Comparison of ENCODE assay signal across 25 cellular contexts in genomic region chr11:87769626-87770025, GRCh38.
"Had no signal": no experiment of that assay in that cellular context is flagged by ENCODE, and none has a peak within 500 bp of the region (broad histone marks: within the 10 kb centered on the region; RNA-seq: fewer than 3 reads in every experiment).

No MANE protein-coding gene starts in this region.

- H3K36me3 ChIP-seq: colonic mucosa, esophagus muscularis mucosa, esophagus squamous epithelium, gastrocnemius medialis, gastroesophageal sphincter, heart left ventricle, heart right ventricle had no signal

- H3K4me3 Mint-ChIP-seq: dendritic cell treated with granulocyte-macrophage colony-stimulating factor and Interleukin-4, amounts not matched to agents 40 ng/mL and 50 ng/mL, for 4 days; effector memory CD8-positive, alpha-beta T cell; endodermal cell had no signal

- H3K27me3 Mint-ChIP-seq: dendritic cell treated with granulocyte-macrophage colony-stimulating factor and Interleukin-4, amounts not matched to agents 40 ng/mL and 50 ng/mL, for 4 days; effector memory CD8-positive, alpha-beta T cell had no signal

- H3K9me3 ChIP-seq: colonic mucosa, esophagus muscularis mucosa, esophagus squamous epithelium, gastrocnemius medialis, gastroesophageal sphincter, heart left ventricle, heart right ventricle had no signal

- H3K4me3 ChIP-seq: colonic mucosa, coronary artery, dorsolateral prefrontal cortex, esophagus muscularis mucosa, esophagus squamous epithelium, gastrocnemius medialis, gastroesophageal sphincter, heart left ventricle, heart right ventricle had no signal

- H3K27ac ChIP-seq: colonic mucosa, coronary artery, dorsolateral prefrontal cortex, epithelial cell of prostate, esophagus muscularis mucosa, esophagus squamous epithelium, foreskin keratinocyte, gastrocnemius medialis, gastroesophageal sphincter, heart left ventricle, heart right ventricle had no signal

- ATAC-seq: effector memory CD8-positive, alpha-beta T cell; esophagus mucosa; foreskin keratinocyte; gastrocnemius medialis; gastroesophageal sphincter; heart left ventricle; heart right ventricle had no signal

- H3K4me1 Mint-ChIP-seq: endodermal cell had no signal

- DNase-seq: colonic mucosa; cortex of kidney; dermis blood vessel endothelial cell; dorsolateral prefrontal cortex; effector CD4-positive, alpha-beta T cell; effector CD8-positive, alpha-beta T cell; effector memory CD4-positive, alpha-beta T cell; effector memory CD8-positive, alpha-beta T cell; endodermal cell; erythroblast; esophagus squamous epithelium; foreskin fibroblast; foreskin keratinocyte; foreskin melanocyte; gastrocnemius medialis; glutamatergic neuron; head of caudate nucleus; heart left ventricle; heart right ventricle had no signal

- H3K27ac Mint-ChIP-seq: dendritic cell treated with granulocyte-macrophage colony-stimulating factor and Interleukin-4, amounts not matched to agents 40 ng/mL and 50 ng/mL, for 4 days; effector memory CD8-positive, alpha-beta T cell; endodermal cell had no signal

- H3K27me3 ChIP-seq: colonic mucosa, esophagus muscularis mucosa, esophagus squamous epithelium, foreskin keratinocyte, gastrocnemius medialis, gastroesophageal sphincter, heart left ventricle had no signal

- H3K4me1 ChIP-seq: colonic mucosa, esophagus muscularis mucosa, esophagus squamous epithelium, foreskin keratinocyte, gastrocnemius medialis, gastroesophageal sphincter, heart left ventricle, heart right ventricle had no signal
